ENCODE assay signal across 24 cellular contexts in the genomic region with DNA sequence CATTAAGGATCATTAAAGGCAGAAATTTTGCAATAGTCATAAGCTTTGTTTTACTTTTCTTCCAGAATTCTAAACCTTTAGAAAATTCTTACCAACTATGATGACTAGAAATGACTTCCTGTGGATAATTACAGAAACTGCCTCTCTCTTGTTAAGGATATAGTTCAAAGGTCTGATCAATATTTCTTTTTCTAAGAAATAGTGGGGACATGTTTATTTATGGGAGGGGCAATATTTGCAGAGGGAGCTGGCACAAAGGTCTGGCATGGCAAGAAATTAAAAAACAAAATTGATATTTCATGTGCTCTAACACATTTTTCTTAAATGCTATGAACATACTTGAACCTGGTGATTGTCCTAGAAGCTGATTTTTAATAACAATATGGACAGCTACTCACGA.
DNase-seq lines count a peak whose midpoint lies in the region; ATAC-seq and TF ChIP-seq lines count a peak whose summit lies in the region.
"Had no signal": no experiment of that assay in that cellular context is flagged by ENCODE, and none has a peak within 500 bp of the region (broad histone marks: within the 10 kb centered on the region; RNA-seq: fewer than 3 reads in every experiment).

No MANE protein-coding gene starts in this region.

- H3K4me3 Mint-ChIP-seq in GM23338 (no peak overlapping the region), neural progenitor cell (no peak overlapping the region)
- H3K4me3 Mint-ChIP-seq: CD14-positive monocyte; CD4-positive, alpha-beta memory T cell; CD4-positive, CD25-positive, alpha-beta regulatory T cell; CD8-positive, alpha-beta memory T cell had no signal

- H3K36me3 ChIP-seq in GM23338 (ENCODE audit: insufficient read depth) = no peaks in the 10 kb centered on the region
- H3K36me3 ChIP-seq in neural progenitor cell = no peaks in the 10 kb centered on the region
- H3K36me3 ChIP-seq in adrenal gland (replicated peaks in 1 of 2) = no peaks in the 10 kb centered on the region
- no peaks in the 10 kb centered on the region for H3K36me3 ChIP-seq in SJCRH30
- H3K36me3 ChIP-seq: BE2C, BLaER1 had no signal

- H2AFZ ChIP-seq in GM23338 (peak overlapping the region; percentile 90; the same call in 1 of the 2 replicates), neural progenitor cell (replicated peaks) (peak overlapping the region; percentile 77)

- no peak for TF ChIP-seq POLR2A in adrenal gland (IDR thresholded peaks at IDR 0.05)

- no peaks in the 10 kb centered on the region for H4K20me1 ChIP-seq in GM23338 (replicated peaks; ENCODE audit: insufficient read depth)
- no peaks in the 10 kb centered on the region for H4K20me1 ChIP-seq in neural progenitor cell (ENCODE audit: low read depth)
- H4K20me1 ChIP-seq: BLaER1 had no signal

- H3K4me1 Mint-ChIP-seq in GM23338 (peaks cover 5% of the 10 kb centered on the region; the same call in 1 of the 3 replicates), neural progenitor cell (no peaks in the 10 kb centered on the region)
- H3K4me1 Mint-ChIP-seq: CD14-positive monocyte; CD4-positive, alpha-beta memory T cell; CD4-positive, CD25-positive, alpha-beta regulatory T cell; CD8-positive, alpha-beta memory T cell had no signal

- ATAC-seq in GM23338 = no peak
- ATAC-seq: GM12878 had no signal

- H3K4me1 ChIP-seq in GM23338 (ENCODE audit: insufficient read depth) (no peaks in the 10 kb centered on the region), neural progenitor cell (no peaks in the 10 kb centered on the region), adrenal gland (replicated peaks in 1 of 2) (no peaks in the 10 kb centered on the region), SJCRH30 (no peaks in the 10 kb centered on the region)
- H3K4me1 ChIP-seq: BE2C, BLaER1 had no signal

- peak; percentile 19 for DNase-seq in NCI-H748 (lab: John Stamatoyannopoulos, UW; ENCODE audit: unreplicated experiment)
- no peak for DNase-seq in NCI-H748 treated with DMSO at 0.1 percent for 48 hours (lab: John Stamatoyannopoulos, UW)
- no peak for DNase-seq in GM23338 (ENCODE audit: low spot score)
- DNase-seq in NCI-H146 (lab: John Stamatoyannopoulos, UW) = peak; percentile 67
- DNase-seq in neural progenitor cell (ENCODE audit: low spot score) = no peak
- no peak for DNase-seq in adrenal gland
- no peak for DNase-seq in SJCRH30
- DNase-seq: 8988T; ACHN; BE2C; C1 segment of cervical spinal cord; CD4-positive, alpha-beta memory T cell; CD4-positive, CD25-positive, alpha-beta regulatory T cell; CD8-positive, alpha-beta memory T cell; COR-L47; DMS 273 treated with DMSO at 0.1 percent for 48 hours; DMS153; DMS79; DND-41; EL; GDM1 had no signal

- H3K9me3 Mint-ChIP-seq in GM23338 (no peaks in the 10 kb centered on the region), neural progenitor cell (no peaks in the 10 kb centered on the region)

- TF ChIP-seq CTCF in GM23338 (conservative IDR thresholded peaks at IDR 0.05; ENCODE audit: low read depth in 2 of 2) (no peak), neural progenitor cell (IDR thresholded peaks at IDR 0.05) (no peak), adrenal gland (IDR thresholded peaks at IDR 0.05) (no peak)

- H3K4me3 ChIP-seq in GM23338 (no peak overlapping the region), neural progenitor cell (no peak overlapping the region), adrenal gland (no peak overlapping the region), SJCRH30 (no peak overlapping the region)
- H3K4me3 ChIP-seq: BLaER1, GM12878 had no signal

- H3K27me3 Mint-ChIP-seq in GM23338 (ENCODE audit: insufficient read depth, low read depth, poor library complexity) (peaks cover 4% of the 10 kb centered on the region), neural progenitor cell (ENCODE audit: insufficient read depth, low read depth) (no peaks in the 10 kb centered on the region)
- H3K27me3 Mint-ChIP-seq: CD4-positive, alpha-beta memory T cell; CD4-positive, CD25-positive, alpha-beta regulatory T cell; CD8-positive, alpha-beta memory T cell had no signal

- H3K9me3 ChIP-seq in neural progenitor cell (ENCODE audit: low read depth) (no peaks in the 10 kb centered on the region), adrenal gland (replicated peaks in 1 of 3) (no peaks in the 10 kb centered on the region), SJCRH30 (replicated peaks) (no peaks in the 10 kb centered on the region)
- H3K9me3 ChIP-seq: BE2C, BLaER1 had no signal

- H3K79me2 ChIP-seq in GM23338 (replicated peaks; ENCODE audit: insufficient read depth) = no peaks in the 10 kb centered on the region
- H3K79me2 ChIP-seq in neural progenitor cell (ENCODE audit: low read depth) = no peaks in the 10 kb centered on the region

- no peak overlapping the region for H3K9ac ChIP-seq in neural progenitor cell
- H3K9ac ChIP-seq: BLaER1 had no signal

- intact Hi-C loops in adrenal gland (cut with DNase I) = no loop called here

- WGBS in adrenal gland, 4 donors = 70 to 78% (median 77%) methylated on average over 1 of the region's 1 CpG

- H3K36me3 Mint-ChIP-seq in GM23338 (ENCODE audit: low read depth) = no peaks in the 10 kb centered on the region
- H3K36me3 Mint-ChIP-seq in neural progenitor cell = no peaks in the 10 kb centered on the region
- H3K36me3 Mint-ChIP-seq: CD14-positive monocyte; CD4-positive, alpha-beta memory T cell; CD4-positive, CD25-positive, alpha-beta regulatory T cell; CD8-positive, alpha-beta memory T cell had no signal

- no peaks in the 10 kb centered on the region for H3K9me2 ChIP-seq in GM23338 (ENCODE audit: insufficient read depth)

- H3K27me3 ChIP-seq in GM23338 (ENCODE audit: insufficient read depth) = no peaks in the 10 kb centered on the region
- no peaks in the 10 kb centered on the region for H3K27me3 ChIP-seq in neural progenitor cell
- no peaks in the 10 kb centered on the region for H3K27me3 ChIP-seq in adrenal gland
- H3K27me3 ChIP-seq in SJCRH30 = no peaks in the 10 kb centered on the region
- H3K27me3 ChIP-seq: BE2C, BLaER1 had no signal

- no peaks in the 10 kb centered on the region for H3F3A ChIP-seq in GM23338 (replicated peaks; ENCODE audit: low read depth)
- H3F3A ChIP-seq in neural progenitor cell (ENCODE audit: low read depth) = no peaks in the 10 kb centered on the region

- H3K4me2 ChIP-seq in GM23338 = no peak overlapping the region
- no peak overlapping the region for H3K4me2 ChIP-seq in neural progenitor cell
- H3K4me2 ChIP-seq: BLaER1 had no signal

- H3K27ac ChIP-seq in GM23338 (ENCODE audit: low read depth) (no peak overlapping the region), neural progenitor cell (no peak overlapping the region), adrenal gland (no peak overlapping the region), SJCRH30 (no peak overlapping the region)
- H3K27ac ChIP-seq: BLaER1 had no signal

- no peak overlapping the region for H3K27ac Mint-ChIP-seq in GM23338
- H3K27ac Mint-ChIP-seq in neural progenitor cell = no peak overlapping the region
- H3K27ac Mint-ChIP-seq: CD14-positive monocyte; CD4-positive, alpha-beta memory T cell; CD4-positive, CD25-positive, alpha-beta regulatory T cell; CD8-positive, alpha-beta memory T cell had no signal

TF ChIP-seq in GM23338, 12 proteins besides CTCF, POLR2A, EP300 and RAD21 (continues in another document):
- TF ChIP-seq ZNF331 (CRISPR knock-in tag; IDR thresholded peaks at IDR 0.05; ENCODE audit: low read depth) (no peak), STAT1 (IDR thresholded peaks at IDR 0.05; ENCODE audit: unreplicated experiment) (no peak), ZNF114 (CRISPR knock-in tag; IDR thresholded peaks at IDR 0.05) (no peak), EZH2 (IDR thresholded peaks at IDR 0.05; ENCODE audit: low read depth, unreplicated experiment) (no peak), REST (IDR thresholded peaks at IDR 0.05; ENCODE audit: unreplicated experiment) (no peak), NANOG (IDR thresholded peaks at IDR 0.05; ENCODE audit: borderline replicate concordance) (no peak)
- TF ChIP-seq, protein P1, sequence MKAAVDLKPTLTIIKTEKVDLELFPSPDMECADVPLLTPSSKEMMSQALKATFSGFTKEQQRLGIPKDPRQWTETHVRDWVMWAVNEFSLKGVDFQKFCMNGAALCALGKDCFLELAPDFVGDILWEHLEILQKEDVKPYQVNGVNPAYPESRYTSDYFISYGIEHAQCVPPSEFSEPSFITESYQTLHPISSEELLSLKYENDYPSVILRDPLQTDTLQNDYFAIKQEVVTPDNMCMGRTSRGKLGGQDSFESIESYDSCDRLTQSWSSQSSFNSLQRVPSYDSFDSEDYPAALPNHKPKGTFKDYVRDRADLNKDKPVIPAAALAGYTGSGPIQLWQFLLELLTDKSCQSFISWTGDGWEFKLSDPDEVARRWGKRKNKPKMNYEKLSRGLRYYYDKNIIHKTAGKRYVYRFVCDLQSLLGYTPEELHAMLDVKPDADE (IDR thresholded peaks at IDR 0.05) = no peak

Comparison
In these comparisons a context has a peak if more than half of its experiments do, and no peak if none do; other contexts are left out.
1. DNase-seq: peak in NCI-H748 (single experiment) and NCI-H146 (single experiment); none in NCI-H748 treated with DMSO at 0.1 percent for 48 hours (single experiment), GM23338 (single experiment), neural progenitor cell (single experiment), adrenal gland (0 of 7) and SJCRH30 (0 of 2).